1 cellular context compared by ENCODE assay signal in the genomic region with DNA sequence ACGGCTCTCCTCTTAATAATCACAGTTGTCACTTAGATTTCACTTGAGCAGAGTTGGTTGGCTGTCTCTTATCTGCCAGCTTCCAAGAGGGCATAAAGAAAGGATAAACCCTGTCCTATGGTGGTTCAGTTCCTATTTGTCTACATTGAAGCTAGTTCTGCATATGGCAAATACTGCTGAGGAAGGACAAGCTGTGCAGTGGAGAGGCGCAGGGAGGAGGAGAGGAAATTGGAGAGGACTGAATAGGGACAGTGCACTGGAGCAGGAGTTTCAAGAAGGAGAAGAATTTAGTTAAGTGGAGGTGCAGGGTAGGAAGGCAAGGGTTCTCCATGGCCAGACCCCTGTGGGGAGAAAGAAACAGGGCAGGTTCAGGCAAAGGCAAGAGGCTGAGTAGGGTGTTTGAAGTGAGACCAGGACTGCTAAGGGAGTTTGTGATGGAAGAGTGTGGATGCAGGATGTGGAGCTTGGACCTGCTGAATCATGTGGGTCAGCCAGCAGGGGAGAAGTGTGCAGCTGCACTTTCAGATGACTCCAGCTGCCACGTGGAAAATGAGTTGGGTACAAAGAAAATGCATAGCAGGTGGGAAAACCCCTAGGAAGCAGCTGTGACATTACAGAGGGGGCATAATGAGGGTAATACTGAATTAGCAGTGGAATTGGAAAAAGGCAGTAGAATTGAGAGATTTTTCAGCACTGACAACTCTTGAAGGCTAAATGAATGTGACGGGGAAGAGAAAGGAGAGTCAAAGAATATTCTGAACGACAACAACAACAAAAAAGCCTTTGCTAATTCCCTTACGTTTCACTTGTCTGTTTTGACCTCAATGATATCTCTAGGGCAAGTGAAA.
TF ChIP-seq lines count a peak whose summit lies in the region.

No MANE protein-coding gene starts in this region.

TF ChIP-seq in GM23338, 12 proteins besides CTCF, POLR2A, EP300 and RAD21 (continued from another document):
- TF ChIP-seq ZNF462 (CRISPR knock-in tag; IDR thresholded peaks at IDR 0.05) = no peak
- no peak for TF ChIP-seq ZNF114 (CRISPR knock-in tag; IDR thresholded peaks at IDR 0.05)
